ENCODE assay signal across 11 cellular contexts in genomic region chrX:83658731-83659130, GRCh38.
DNase-seq lines count a peak whose midpoint lies in the region; ATAC-seq and TF ChIP-seq lines count a peak whose summit lies in the region.
"Had no signal": no experiment of that assay in that cellular context is flagged by ENCODE, and none has a peak within 500 bp of the region (broad histone marks: within the 10 kb centered on the region; RNA-seq: fewer than 3 reads in every experiment).

No MANE protein-coding gene starts in this region.

- peak; percentile 1 for DNase-seq in A673 (ENCODE audit: low spot score)
- peak; percentile 25 for DNase-seq in GM13977 (ENCODE audit: low spot score)
- DNase-seq in RKO (ENCODE audit: low spot score): peak; percentile 34
- no peak for DNase-seq in A172 (ENCODE audit: low spot score)
- no peak for DNase-seq in SW 1271 (lab: John Stamatoyannopoulos, UW)
- DNase-seq: body of pancreas, NCI-H1436 treated with DMSO at 0.1 percent for 48 hours, Peyer's patch had no signal

- H3K27ac ChIP-seq in A673 (ENCODE audit: low read depth, low read length, poor library complexity, severe bottlenecking): no peak overlapping the region
- H3K27ac ChIP-seq: body of pancreas, Peyer's patch had no signal

- in situ Hi-C loops in GM13977 (cut with MboI; ENCODE audit: low pct_unique_long_range_greater_than_20kb, low sequenced_read_pairs, unreplicated experiment): no loop called here

- H3K4me1 ChIP-seq in A673 (ENCODE audit: insufficient read depth, low read length, poor library complexity, severe bottlenecking): no peaks in the 10 kb centered on the region
- H3K4me1 ChIP-seq: body of pancreas, Peyer's patch had no signal

- intact Hi-C loops in A673 (cut with micrococcal nuclease; ENCODE audit: unreplicated experiment): no loop called here

- H3K36me3 ChIP-seq in A673 (ENCODE audit: insufficient read depth, low read length, poor library complexity, severe bottlenecking): no peaks in the 10 kb centered on the region
- H3K36me3 ChIP-seq: Peyer's patch had no signal

- no peak overlapping the region for H3K4me3 ChIP-seq in A673 (ENCODE audit: low read depth, low read length, poor library complexity, severe bottlenecking)
- H3K4me3 ChIP-seq: body of pancreas, Peyer's patch had no signal

- peaks cover 9% of the 10 kb centered on the region for H3K9me3 ChIP-seq in A673 (ENCODE audit: low read depth, low read length, poor library complexity, severe bottlenecking)
- H3K9me3 ChIP-seq: body of pancreas, Peyer's patch had no signal

- H3K27me3 ChIP-seq in A673 (replicated peaks; ENCODE audit: insufficient read depth, low read depth, low read length, poor library complexity): no peaks in the 10 kb centered on the region
- H3K27me3 ChIP-seq: body of pancreas, Peyer's patch had no signal

- POLR2A ChIA-PET in A673 (lab: Charles Lee; ENCODE audit: low non-redundant PET): no interaction called here

- CTCF ChIA-PET in A673 (lab: Charles Lee): no interaction called here

- TF ChIP-seq CTCF in A673 (conservative IDR thresholded peaks at IDR 0.05; ENCODE audit: low read depth, low read length): peak; percentile 20; the same call in 1 of the 2 replicates
- peak; percentile 48 for TF ChIP-seq CTCF in GM13977 (IDR thresholded peaks at IDR 0.05; ENCODE audit: extremely low read depth, insufficient read depth, missing control alignments)

- no TSS peak for BruUV-seq in A673 (replicated peaks; lab: Mats Ljungman, UMichigan)

- ATAC-seq in HG02798 (IDR thresholded peaks at IDR 0.05; ENCODE audit: poor library complexity, unreplicated experiment) (peak; percentile 73), HG02981 (IDR thresholded peaks at IDR 0.05; ENCODE audit: unreplicated experiment) (no peak), HG02973 (IDR thresholded peaks at IDR 0.05; ENCODE audit: unreplicated experiment) (no peak)
- ATAC-seq: body of pancreas had no signal

Comparison
In these comparisons a context has a peak if more than half of its experiments do, and no peak if none do; other contexts are left out.
1. DNase-seq: peak in A673 (single experiment), GM13977 (single experiment) and RKO (single experiment); none in A172 (single experiment) and SW 1271 (0 of 2).